13 cellular contexts compared by ENCODE assay signal in genomic region chr17:916315-916714, GRCh38.
DNase-seq lines count a peak whose midpoint lies in the region; ATAC-seq and TF ChIP-seq lines count a peak whose summit lies in the region.
"Had no signal": no experiment of that assay in that cellular context is flagged by ENCODE, and none has a peak within 500 bp of the region (broad histone marks: within the 10 kb centered on the region; RNA-seq: fewer than 3 reads in every experiment).

No MANE protein-coding gene starts in this region.

- H3K27ac Mint-ChIP-seq in neural crest cell (ENCODE audit: unreplicated experiment): peak overlapping the region; percentile 91

- peaks cover 3% of the 10 kb centered on the region for H3K9me3 Mint-ChIP-seq in neural crest cell

- WGBS in heart right ventricle, 2 donors: 73 to 76% methylated on average over 7 of the region's 7 CpGs

- no peaks in the 10 kb centered on the region for H3K27me3 ChIP-seq in heart right ventricle
- H3K27me3 ChIP-seq in uterus: no peaks in the 10 kb centered on the region

- H3K4me1 ChIP-seq in heart right ventricle: peaks cover 0 to 48% (median 24%) of the 10 kb centered on the region in 9 donors
- H3K4me1 ChIP-seq in uterus: peaks cover 0 to 3% of the 10 kb centered on the region in 2 donors

- no peak for TF ChIP-seq CTCF in heart right ventricle (IDR thresholded peaks at IDR 0.05)
- TF ChIP-seq CTCF in epithelial cell of proximal tubule (conservative IDR thresholded peaks at IDR 0.05; ENCODE audit: low read depth, low read length): peak; percentile 7
- peak; percentile 40 for TF ChIP-seq CTCF in neural crest cell (conservative IDR thresholded peaks at IDR 0.05)
- no peak for TF ChIP-seq CTCF in uterus (IDR thresholded peaks at IDR 0.05)

- H3K27ac ChIP-seq in heart right ventricle (peak overlapping the region in 9 of 10 donors; percentile 74 to 89 (median 80)), uterus (peak overlapping the region; percentile 88 to 92)
- H3K27ac ChIP-seq: A549 had no signal

- H3K4me1 Mint-ChIP-seq in neural crest cell: peaks cover 45% of the 10 kb centered on the region

- H3K27me3 Mint-ChIP-seq in neural crest cell (ENCODE audit: low read depth): no peaks in the 10 kb centered on the region

- H3K9me3 ChIP-seq in heart right ventricle (no peaks in the 10 kb centered on the region), uterus (no peaks in the 10 kb centered on the region)

- peaks cover 32% of the 10 kb centered on the region for H3K36me3 Mint-ChIP-seq in neural crest cell (ENCODE audit: low read depth)

- TF ChIP-seq POLR2A in uterus (IDR thresholded peaks at IDR 0.05): no peak

- H3K4me3 Mint-ChIP-seq in neural crest cell: no peak overlapping the region

- peak overlapping the region in 2 of 10 donors; percentile 25 to 32 for H3K4me3 ChIP-seq in heart right ventricle
- H3K4me3 ChIP-seq in epithelial cell of proximal tubule (ENCODE audit: low read depth, low read length): no peak overlapping the region
- H3K4me3 ChIP-seq in uterus: no peak overlapping the region
- H3K4me3 ChIP-seq: A549 had no signal

- no peaks in the 10 kb centered on the region for H3K36me3 ChIP-seq in heart right ventricle
- H3K36me3 ChIP-seq in uterus: no peaks in the 10 kb centered on the region

- no peak for DNase-seq in heart right ventricle
- DNase-seq in left ventricle myocardium superior: no peak
- no peak for DNase-seq in epithelial cell of proximal tubule (ENCODE audit: low read depth)
- DNase-seq in neural crest cell (ENCODE audit: low read depth, low spot score): no peak
- DNase-seq in uterus: no peak
- no peak for DNase-seq in DMS53 treated with DMSO at 0.1 percent for 48 hours (lab: John Stamatoyannopoulos, UW; ENCODE audit: unreplicated experiment)
- DNase-seq: DMS 273 treated with DMSO at 0.1 percent for 48 hours, NCI-H1048, NCI-H526, RPMI8226 had no signal

- ATAC-seq in heart right ventricle: no peak
- ATAC-seq in left ventricle myocardium superior: no peak
- no peak for ATAC-seq in GM18909 (IDR thresholded peaks at IDR 0.05; ENCODE audit: poor library complexity, unreplicated experiment)
- no peak for ATAC-seq in HG02798 (IDR thresholded peaks at IDR 0.05; ENCODE audit: poor library complexity, unreplicated experiment)
- ATAC-seq: A549 had no signal

- intact Hi-C loops in heart right ventricle (cut with DNase I): loop anchor here in 4 of 10 donors (5.0 to 10.0 kb wide), 4 partner anchors 34 to 72 kb away; partner anchors contain the start of gene NXN (in 2 of the 4)
- intact Hi-C loops in left ventricle myocardium superior (cut with micrococcal nuclease): no loop called here
- intact Hi-C loops in uterus (cut with DNase I; ENCODE audit: low total_unique reads): no loop called here

Comparison
In these comparisons a context has a peak if more than half of its experiments do, and no peak if none do; other contexts are left out.
1. CTCF ChIP-seq: peak in epithelial cell of proximal tubule (single experiment) and neural crest cell (single experiment); none in heart right ventricle (0 of 9) and uterus (0 of 4).